ENCODE assay signal across 24 cellular contexts in genomic region chr3:94548581-94549316, GRCh38.
"Had no signal": no experiment of that assay in that cellular context is flagged by ENCODE, and none has a peak within 500 bp of the region (broad histone marks: within the 10 kb centered on the region; RNA-seq: fewer than 3 reads in every experiment).

No MANE protein-coding gene starts in this region.

- H3K4me3 Mint-ChIP-seq: memory B cell; naive B cell; nephron; stimulated activated naive B cell treated with anti-CD40 and anti-IgM and Interleukin-4, amounts not matched to agents 10 μg/mL and 1 μg/mL and 100 μg/mL, for 72 hours had no signal

- H3K36me3 ChIP-seq: esophagus squamous epithelium, left lung, lower lobe of right lung, pancreas, right lobe of liver, spleen, stomach, thoracic aorta, transverse colon had no signal

- H2AFZ ChIP-seq: hepatocyte had no signal

- H3K4me2 ChIP-seq: hepatocyte had no signal

- ATAC-seq: left lung; lower lobe of right lung; pancreas; psoas muscle; stimulated activated naive B cell treated with anti-CD40 and anti-IgM and Interleukin-4, amounts not matched to agents 10 μg/mL and 1 μg/mL and 100 μg/mL, for 72 hours had no signal

- H3K36me3 Mint-ChIP-seq: memory B cell; stimulated activated naive B cell treated with anti-CD40 and anti-IgM and Interleukin-4, amounts not matched to agents 10 μg/mL and 1 μg/mL and 100 μg/mL, for 72 hours had no signal

- H3K79me2 ChIP-seq: hepatocyte had no signal

- H3K4me1 ChIP-seq: esophagus squamous epithelium, left lung, lower lobe of right lung, pancreas, psoas muscle, right lobe of liver, spleen, stomach, transverse colon had no signal

- H3K27ac Mint-ChIP-seq: memory B cell; naive B cell; nephron; stimulated activated naive B cell treated with anti-CD40 and anti-IgM and Interleukin-4, amounts not matched to agents 10 μg/mL and 1 μg/mL and 100 μg/mL, for 72 hours had no signal

- DNase-seq: effector memory CD4-positive, alpha-beta T cell; esophagus squamous epithelium; foreskin fibroblast; islet precursor cell; lower lobe of right lung; naive B cell; occipital lobe; pancreas; psoas muscle; retina; right lobe of liver; spleen; stimulated activated CD4-positive, alpha-beta T cell treated with anti-CD3 and anti-CD28 coated beads, Interleukin-15, amount 100 ng/mL, for 24 hours; stimulated activated CD4-positive, alpha-beta T cell treated with anti-CD3 and anti-CD28 coated beads, Interleukin-1b, Interleukin-23, amount 100 ng/mL, for 48 hours; stimulated activated CD4-positive, alpha-beta T cell treated with anti-CD3 and anti-CD28 coated beads, Interleukin-4, amount 100 ng/mL, for 24 hours; stimulated activated naive B cell treated with anti-CD40 and anti-IgM and Interleukin-4, amounts not matched to agents 10 μg/mL and 1 μg/mL and 100 μg/mL, for 72 hours; stomach; substantia nigra; transverse colon had no signal

- H3K4me1 Mint-ChIP-seq: memory B cell; naive B cell; nephron; stimulated activated naive B cell treated with anti-CD40 and anti-IgM and Interleukin-4, amounts not matched to agents 10 μg/mL and 1 μg/mL and 100 μg/mL, for 72 hours had no signal

- FAIRE-seq: pancreas had no signal

- H3K27ac ChIP-seq: esophagus squamous epithelium, hepatocyte, left lung, lower lobe of right lung, pancreas, psoas muscle, right lobe of liver, spleen, stomach, thoracic aorta, transverse colon had no signal

- H3K4me3 ChIP-seq: esophagus squamous epithelium, hepatocyte, left lung, lower lobe of right lung, pancreas, psoas muscle, right lobe of liver, spleen, stomach, thoracic aorta, transverse colon had no signal

- H3K27me3 Mint-ChIP-seq: memory B cell; naive B cell; stimulated activated naive B cell treated with anti-CD40 and anti-IgM and Interleukin-4, amounts not matched to agents 10 μg/mL and 1 μg/mL and 100 μg/mL, for 72 hours had no signal

- H3K27me3 ChIP-seq: esophagus squamous epithelium, hepatocyte, left lung, pancreas, right lobe of liver, spleen, stomach, transverse colon had no signal

- H3K9me3 ChIP-seq: pancreas, psoas muscle, right lobe of liver, thoracic aorta had no signal
